Comparison of ENCODE assay signal across 8 cellular contexts in genomic region chr5:78008356-78008967, GRCh38.
DNase-seq lines count a peak whose midpoint lies in the region; ATAC-seq and TF ChIP-seq lines count a peak whose summit lies in the region.

No MANE protein-coding gene starts in this region.

- no peak for TF ChIP-seq POLR2A in GM18505 (IDR thresholded peaks at IDR 0.05; ENCODE audit: borderline replicate concordance, extremely low read depth, insufficient read depth, insufficient read length)

- DNase-seq in EL (peak; percentile 46), Kasumi-1 (lab: John Stamatoyannopoulos, UW) (peak; percentile 51 to 70), SHP77 treated with DMSO at 0.1 percent for 48 hours (lab: John Stamatoyannopoulos, UW) (peak; percentile 27), fibroblast of peridontal ligament (ENCODE audit: extremely low read depth) (peak; percentile 64), putamen (ENCODE audit: low spot score) (peak; percentile 83), activated gamma-delta T cell (lab: John Stamatoyannopoulos, UW) (no peak)

- no peak for ATAC-seq in GM18505 (IDR thresholded peaks at IDR 0.05; ENCODE audit: unreplicated experiment)
- ATAC-seq in HG03280 (IDR thresholded peaks at IDR 0.05; ENCODE audit: unreplicated experiment): no peak
